Comparison of ENCODE assay signal across 17 cellular contexts in genomic region chr4:128649161-128649560, GRCh38.
DNase-seq lines count a peak whose midpoint lies in the region; ATAC-seq, FAIRE-seq and TF ChIP-seq lines count a peak whose summit lies in the region.
"Had no signal": no experiment of that assay in that cellular context is flagged by ENCODE, and none has a peak within 500 bp of the region (broad histone marks: within the 10 kb centered on the region; RNA-seq: fewer than 3 reads in every experiment).

No MANE protein-coding gene starts in this region.

- H3K4me2 ChIP-seq in HepG2 (ENCODE audit: low read depth, low read length) (no peak overlapping the region), mesendoderm (ENCODE audit: low read length) (no peak overlapping the region)

- H2AFZ ChIP-seq in HepG2 (ENCODE audit: low read length): no peak overlapping the region

- intact Hi-C loops in HepG2 (cut with micrococcal nuclease; ENCODE audit: unreplicated experiment): loop anchor here (10.0 kb wide), 1 partner anchor 194 kb away; no protein-coding TSS in a partner anchor
- intact Hi-C loops in right lobe of liver (cut with DNase I): no loop called here
- intact Hi-C loops in psoas muscle (cut with DNase I): no loop called here

- no peak overlapping the region for H3K9ac ChIP-seq in HepG2 (ENCODE audit: insufficient read depth, low read depth, low read length)
- H3K9ac ChIP-seq in mesendoderm (ENCODE audit: low read length): no peak overlapping the region

- H4K5ac ChIP-seq in mesendoderm (ENCODE audit: low read length): no peak overlapping the region

- TF ChIP-seq POLR2A in HepG2 (IDR thresholded peaks at IDR 0.05; ENCODE audit: insufficient read depth in 1 of 2, low read depth in 2 of 2, low read length in 2 of 2) (no peak), right lobe of liver (IDR thresholded peaks at IDR 0.05) (no peak)

- H3K56ac ChIP-seq in mesendoderm (ENCODE audit: low read length): peak overlapping the region; percentile 22

- no TSS peak for BruUV-seq in HepG2 (replicated peaks; lab: Mats Ljungman, UMichigan)

- H3K9me3 Mint-ChIP-seq in T-cell: peaks cover 0 to 4% (median 0%) of the 10 kb centered on the region in 3 donors

- H3K27me3 Mint-ChIP-seq in T-cell: peaks cover 0 to 9% of the 10 kb centered on the region in 2 donors

- peak overlapping the region; percentile 8 for H3K18ac ChIP-seq in mesendoderm (ENCODE audit: low read length)

- CTCF ChIA-PET in HepG2 (lab: Yijun Ruan, JAX; ENCODE audit: low intra/inter-chr PET ratio, low total read pairs): no interaction called here
- CTCF ChIA-PET in T-cell (lab: Charles Lee): no interaction called here

- H3K9me3 ChIP-seq in HepG2 (ENCODE audit: low read length): peaks cover 2% of the 10 kb centered on the region; the same call in 1 of the 2 replicates
- H3K9me3 ChIP-seq in right lobe of liver: no peaks in the 10 kb centered on the region
- no peaks in the 10 kb centered on the region for H3K9me3 ChIP-seq in psoas muscle

- POLR2A ChIA-PET in HepG2 (lab: Yijun Ruan, JAX): no interaction called here
- POLR2A ChIA-PET in T-cell (lab: Charles Lee): no interaction called here

- H4K20me1 ChIP-seq in HepG2 (ENCODE audit: insufficient read depth, low read length): no peaks in the 10 kb centered on the region

- peak overlapping the region; percentile 1 for H3K4ac ChIP-seq in mesendoderm (ENCODE audit: low read depth, low read length)

- H3K27ac Mint-ChIP-seq in T-cell: no peak overlapping the region

- no peak for TF ChIP-seq EP300 in HepG2 (IDR thresholded peaks at IDR 0.05; ENCODE audit: low read depth in 2 of 2, low read length in 2 of 2)
- TF ChIP-seq EP300 in HepG2 (CRISPR knock-in tag; IDR thresholded peaks at IDR 0.05; ENCODE audit: borderline replicate concordance): no peak

- no peak overlapping the region for H2BK15ac ChIP-seq in mesendoderm (replicated peaks; ENCODE audit: low read depth)

- H3K23ac ChIP-seq in mesendoderm (ENCODE audit: low read length): no peak overlapping the region

- no peaks in the 10 kb centered on the region for H3K4me1 Mint-ChIP-seq in T-cell

- no peaks in the 10 kb centered on the region for H3K79me1 ChIP-seq in mesendoderm (ENCODE audit: low read length)

- H3K36me3 ChIP-seq in HepG2 (replicated peaks in 1 of 2; ENCODE audit: control insufficient read depth in 1 of 2, insufficient read depth in 2 of 2, low read length in 2 of 2) (no peaks in the 10 kb centered on the region), right lobe of liver (no peaks in the 10 kb centered on the region), mesendoderm (ENCODE audit: control insufficient read depth, insufficient read depth, low read length) (no peaks in the 10 kb centered on the region), psoas muscle (ENCODE audit: insufficient read depth in 1 of 2, low read depth in 1 of 2) (no peaks in the 10 kb centered on the region)

- H2BK120ac ChIP-seq in mesendoderm (ENCODE audit: low read depth, low read length): no peak overlapping the region

- H3K27ac ChIP-seq in HepG2 (ENCODE audit: extremely low read length, insufficient read depth, low read length): no peak overlapping the region
- H3K27ac ChIP-seq in right lobe of liver: no peak overlapping the region
- H3K27ac ChIP-seq in mesendoderm (ENCODE audit: low read depth, low read length): no peak overlapping the region
- no peak overlapping the region for H3K27ac ChIP-seq in psoas muscle
- H3K27ac ChIP-seq: RWPE1 had no signal

- no peak for FAIRE-seq in HepG2 (lab: Jason Lieb, UNC)

- no peak overlapping the region for H4K8ac ChIP-seq in mesendoderm (ENCODE audit: low read depth, low read length)

- no peaks in the 10 kb centered on the region for H3K36me3 Mint-ChIP-seq in T-cell

- H3K4me1 ChIP-seq in HepG2 (ENCODE audit: insufficient read depth, low read length): peaks cover 12% of the 10 kb centered on the region
- H3K4me1 ChIP-seq in right lobe of liver: no peaks in the 10 kb centered on the region
- no peaks in the 10 kb centered on the region for H3K4me1 ChIP-seq in mesendoderm (ENCODE audit: control insufficient read depth, low read depth, low read length)
- H3K4me1 ChIP-seq in psoas muscle: no peaks in the 10 kb centered on the region

- TF ChIP-seq RAD21 in HepG2 (CRISPR knock-in tag; IDR thresholded peaks at IDR 0.05): no peak

- DNase-seq in HepG2 (ENCODE audit: low spot score) (no peak), right lobe of liver (no peak), NCI-H345 treated with DMSO at 0.1 percent for 48 hours (lab: John Stamatoyannopoulos, UW; ENCODE audit: unreplicated experiment) (peak; percentile 7), mesendoderm (no peak), T-cell (no peak), COLO829 (ENCODE audit: low spot score) (no peak), NCI-H2107 (lab: John Stamatoyannopoulos, UW) (no peak), psoas muscle (no peak)
- DNase-seq: AML-193, DMS79 treated with DMSO at 0.1 percent for 48 hours, KG1, NCI-H1417 treated with DMSO at 0.1 percent for 48 hours, NCI-H1930, NCI-H2227 treated with DMSO at 0.1 percent for 48 hours, NCI-H526, SW 1271 had no signal

- no peak overlapping the region for H3K4me3 ChIP-seq in HepG2 (replicated peaks in 1 of 3; ENCODE audit: insufficient read depth in 1 of 3, low read depth in 2 of 3, low read length in 3 of 3)
- no peak overlapping the region for H3K4me3 ChIP-seq in right lobe of liver
- no peak overlapping the region for H3K4me3 ChIP-seq in mesendoderm (ENCODE audit: low read length)
- H3K4me3 ChIP-seq in psoas muscle: no peak overlapping the region

- in situ Hi-C loops in HepG2 (cut with HindIII; ENCODE audit: extremely low pct_ligation_motif_present, low pct_unique_long_range_greater_than_20kb): no loop called here

- WGBS in HepG2 (ENCODE audit: low lambda C conversion rate): 0% methylated on average over 1 of the region's 1 CpG
- 0% methylated on average over 1 of the region's 1 CpG for WGBS in right lobe of liver (ENCODE audit: insufficient coverage, low coverage, low lambda C conversion rate, missing lambda C conversion rate)
- no CpG with 5 or more reads among the region's 1 CpG for WGBS in mesendoderm (ENCODE audit: extremely low coverage, insufficient coverage, low lambda C conversion rate)
- WGBS in psoas muscle, 3 donors: 59 to 86% (median 62%) methylated on average over 1 of the region's 1 CpG

- TF ChIP-seq CTCF in HepG2 (CRISPR knock-in tag; IDR thresholded peaks at IDR 0.05): no peak
- TF ChIP-seq CTCF in right lobe of liver (IDR thresholded peaks at IDR 0.05): no peak
- no peak for TF ChIP-seq CTCF in psoas muscle (IDR thresholded peaks at IDR 0.05)

- ATAC-seq in HepG2 (no peak), right lobe of liver (no peak), T-cell (replicated peaks in 1 of 4) (no peak), psoas muscle (no peak)

- no peak overlapping the region for H3K4me3 Mint-ChIP-seq in T-cell

- no peak overlapping the region for H2AK5ac ChIP-seq in mesendoderm (ENCODE audit: low read length)

- H2BK5ac ChIP-seq in mesendoderm (ENCODE audit: low read length): no peak overlapping the region

- no peaks in the 10 kb centered on the region for H3K79me2 ChIP-seq in HepG2 (ENCODE audit: insufficient read depth, low read length)
- H3K79me2 ChIP-seq in mesendoderm (ENCODE audit: control insufficient read depth, insufficient read depth, low read length): no peaks in the 10 kb centered on the region

- H3K27me3 ChIP-seq in HepG2 (ENCODE audit: control insufficient read depth in 1 of 2, insufficient read depth in 2 of 2, low read length in 2 of 2) (peaks cover 0 to 2% of the 10 kb centered on the region in 2 experiments; a peak in 1 of 5 replicates), right lobe of liver (no peaks in the 10 kb centered on the region), mesendoderm (ENCODE audit: insufficient read depth, low read length, poor library complexity) (no peaks in the 10 kb centered on the region), psoas muscle (ENCODE audit: insufficient read depth in 3 of 3, low read length in 2 of 3) (no peaks in the 10 kb centered on the region)

TF ChIP-seq in HepG2, 621 proteins besides CTCF, POLR2A, EP300 and RAD21 (continues in another document):
- TF ChIP-seq HNF4G (IDR thresholded peaks at IDR 0.05; ENCODE audit: borderline replicate concordance, low read depth, low read length) (no peak), HNF4G (CRISPR knock-in tag; IDR thresholded peaks at IDR 0.05; ENCODE audit: borderline replicate concordance, low read depth) (no peak), LRRFIP1 (CRISPR knock-in tag; conservative IDR thresholded peaks at IDR 0.05) (no peak)
